Comparison of ENCODE assay signal across 1 cellular context in the genomic region with DNA sequence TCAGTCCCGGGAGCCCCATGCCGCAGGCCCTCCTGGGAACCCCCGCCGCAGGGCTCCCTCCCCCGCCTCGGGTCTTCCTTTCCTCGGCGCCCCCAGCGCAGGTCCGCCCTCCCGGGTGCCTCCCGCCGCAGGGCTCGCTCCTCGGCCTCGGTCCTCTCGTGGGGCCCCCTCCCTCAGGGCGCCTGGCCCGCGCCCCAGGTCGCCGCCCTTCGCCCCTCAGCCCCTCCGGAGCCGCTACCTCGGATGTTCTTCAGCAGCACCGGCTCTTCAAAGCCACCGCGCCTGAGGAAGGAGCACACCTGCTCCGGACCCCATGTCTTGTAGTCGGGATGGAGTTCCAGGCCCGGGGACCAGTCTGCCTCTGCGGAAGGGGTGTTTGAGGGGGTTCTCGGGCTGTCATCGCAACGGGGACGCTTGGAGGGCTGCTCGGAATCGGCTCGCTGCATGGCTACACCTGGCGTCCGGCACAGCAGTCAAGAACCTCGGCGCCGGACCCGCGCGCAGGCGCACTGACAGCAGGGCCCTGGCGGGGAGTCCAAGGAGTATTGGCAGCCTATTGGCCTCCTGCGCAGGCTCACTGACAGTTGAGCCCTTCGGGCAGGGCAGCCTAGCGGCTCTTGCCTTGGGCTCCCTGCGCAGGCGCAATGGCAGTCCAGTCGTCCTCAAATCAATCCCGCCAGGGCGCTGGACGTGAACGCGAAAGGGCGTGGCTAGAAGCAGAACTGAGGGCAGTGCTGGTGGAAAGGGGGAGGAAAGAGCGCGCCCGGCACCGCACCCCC.
A peak's percentile ranks its signal among the peaks of the same experiment; 100 is the strongest.
TF ChIP-seq lines count a peak whose summit lies in the region.

A gene (minus strand): TSS at position 511 of the 779 bp plus-strand sequence. CDS start 65 bp downstream, at position 446.

TF ChIP-seq in K562, 482 proteins besides CTCF, POLR2A, EP300 and RAD21 (continued from another document and continues in another):
- no peak for TF ChIP-seq FOXJ3 (CRISPR knock-in tag; IDR thresholded peaks at IDR 0.05)
- no peak for TF ChIP-seq MYC (IDR thresholded peaks at IDR 0.05; ENCODE audit: low read depth, low read length)
- no peak for TF ChIP-seq MYC (CRISPR knock-in tag; IDR thresholded peaks at IDR 0.05; ENCODE audit: borderline replicate concordance, low read depth)
- TF ChIP-seq HMGN3 (IDR thresholded peaks at IDR 0.05; ENCODE audit: borderline replicate concordance, extremely low read depth, insufficient read length, low read depth, low read length), result peak; percentile 68
- TF ChIP-seq, protein P1, sequence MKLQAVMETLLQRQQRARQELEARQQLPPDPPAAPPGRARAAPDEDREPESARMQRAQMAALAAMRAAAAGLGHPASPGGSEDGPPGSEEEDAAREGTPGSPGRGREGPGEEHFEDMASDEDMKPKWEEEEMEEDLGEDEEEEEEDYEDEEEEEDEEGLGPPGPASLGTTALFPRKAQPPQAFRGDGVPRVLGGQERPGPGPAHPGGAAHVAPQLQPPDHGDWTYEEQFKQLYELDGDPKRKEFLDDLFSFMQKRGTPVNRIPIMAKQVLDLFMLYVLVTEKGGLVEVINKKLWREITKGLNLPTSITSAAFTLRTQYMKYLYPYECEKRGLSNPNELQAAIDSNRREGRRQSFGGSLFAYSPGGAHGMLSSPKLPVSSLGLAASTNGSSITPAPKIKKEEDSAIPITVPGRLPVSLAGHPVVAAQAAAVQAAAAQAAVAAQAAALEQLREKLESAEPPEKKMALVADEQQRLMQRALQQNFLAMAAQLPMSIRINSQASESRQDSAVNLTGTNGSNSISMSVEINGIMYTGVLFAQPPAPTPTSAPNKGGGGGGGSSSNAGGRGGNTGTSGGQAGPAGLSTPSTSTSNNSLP (IDR thresholded peaks at IDR 0.05; ENCODE audit: borderline replicate concordance, low read depth, low read length), result no peak
- no peak for TF ChIP-seq ZC3H8 (IDR thresholded peaks at IDR 0.05)
- TF ChIP-seq SIRT6 (IDR thresholded peaks at IDR 0.05; ENCODE audit: low read depth, low read length), result no peak
- TF ChIP-seq DDX20 (tag; IDR thresholded peaks at IDR 0.05; ENCODE audit: low read depth), result no peak
- no peak for TF ChIP-seq ZNF282 (CRISPR knock-in tag; IDR thresholded peaks at IDR 0.05)
- no peak for TF ChIP-seq PYGO2 (tag; IDR thresholded peaks at IDR 0.05)
- TF ChIP-seq XRCC3 (IDR thresholded peaks at IDR 0.05), result no peak
- no peak for TF ChIP-seq MTA1 (IDR thresholded peaks at IDR 0.05; ENCODE audit: borderline replicate concordance)
- peak; percentile 85 for TF ChIP-seq RBFOX2 (IDR thresholded peaks at IDR 0.05; ENCODE audit: low read depth, low read length)
- peak in 1 of 2 experiments; percentile 57; a peak in 1 of 4 replicates for TF ChIP-seq SRF (CRISPR knock-in tag; IDR thresholded peaks at IDR 0.05)
- TF ChIP-seq ZKSCAN1 (IDR thresholded peaks at IDR 0.05; ENCODE audit: low read depth, low read length), result peak; percentile 69; the same call in 1 of the 2 replicates
- TF ChIP-seq HDAC1 (IDR thresholded peaks at IDR 0.05), result peak in 1 of 2 experiments; percentile 61; a peak in 2 of 4 replicates
- TF ChIP-seq ZNF133 (CRISPR knock-in tag; IDR thresholded peaks at IDR 0.05), result no peak
- peak; percentile 76 for TF ChIP-seq ZEB2 (IDR thresholded peaks at IDR 0.05)
- peak; percentile 97 for TF ChIP-seq POLR2B (IDR thresholded peaks at IDR 0.05; ENCODE audit: low read depth, partially characterized antibody)
- TF ChIP-seq HOXB6 (CRISPR knock-in tag; IDR thresholded peaks at IDR 0.05; ENCODE audit: borderline replicate concordance), result no peak
- TF ChIP-seq KDM1A (IDR thresholded peaks at IDR 0.05), result no peak
- TF ChIP-seq, protein P2, sequence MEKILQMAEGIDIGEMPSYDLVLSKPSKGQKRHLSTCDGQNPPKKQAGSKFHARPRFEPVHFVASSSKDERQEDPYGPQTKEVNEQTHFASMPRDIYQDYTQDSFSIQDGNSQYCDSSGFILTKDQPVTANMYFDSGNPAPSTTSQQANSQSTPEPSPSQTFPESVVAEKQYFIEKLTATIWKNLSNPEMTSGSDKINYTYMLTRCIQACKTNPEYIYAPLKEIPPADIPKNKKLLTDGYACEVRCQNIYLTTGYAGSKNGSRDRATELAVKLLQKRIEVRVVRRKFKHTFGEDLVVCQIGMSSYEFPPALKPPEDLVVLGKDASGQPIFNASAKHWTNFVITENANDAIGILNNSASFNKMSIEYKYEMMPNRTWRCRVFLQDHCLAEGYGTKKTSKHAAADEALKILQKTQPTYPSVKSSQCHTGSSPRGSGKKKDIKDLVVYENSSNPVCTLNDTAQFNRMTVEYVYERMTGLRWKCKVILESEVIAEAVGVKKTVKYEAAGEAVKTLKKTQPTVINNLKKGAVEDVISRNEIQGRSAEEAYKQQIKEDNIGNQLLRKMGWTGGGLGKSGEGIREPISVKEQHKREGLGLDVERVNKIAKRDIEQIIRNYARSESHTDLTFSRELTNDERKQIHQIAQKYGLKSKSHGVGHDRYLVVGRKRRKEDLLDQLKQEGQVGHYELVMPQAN (IDR thresholded peaks at IDR 0.05; ENCODE audit: borderline replicate concordance), result no peak
- peak; percentile 61 for TF ChIP-seq PCBP1 (IDR thresholded peaks at IDR 0.05; ENCODE audit: low read depth, low read length, poor library complexity, severe bottlenecking)
- TF ChIP-seq EGR1 (conservative IDR thresholded peaks at IDR 0.05), result 0 out of 2 replicates have a peak, but pooled peaks have one; percentile 16
- TF ChIP-seq, protein P3, sequence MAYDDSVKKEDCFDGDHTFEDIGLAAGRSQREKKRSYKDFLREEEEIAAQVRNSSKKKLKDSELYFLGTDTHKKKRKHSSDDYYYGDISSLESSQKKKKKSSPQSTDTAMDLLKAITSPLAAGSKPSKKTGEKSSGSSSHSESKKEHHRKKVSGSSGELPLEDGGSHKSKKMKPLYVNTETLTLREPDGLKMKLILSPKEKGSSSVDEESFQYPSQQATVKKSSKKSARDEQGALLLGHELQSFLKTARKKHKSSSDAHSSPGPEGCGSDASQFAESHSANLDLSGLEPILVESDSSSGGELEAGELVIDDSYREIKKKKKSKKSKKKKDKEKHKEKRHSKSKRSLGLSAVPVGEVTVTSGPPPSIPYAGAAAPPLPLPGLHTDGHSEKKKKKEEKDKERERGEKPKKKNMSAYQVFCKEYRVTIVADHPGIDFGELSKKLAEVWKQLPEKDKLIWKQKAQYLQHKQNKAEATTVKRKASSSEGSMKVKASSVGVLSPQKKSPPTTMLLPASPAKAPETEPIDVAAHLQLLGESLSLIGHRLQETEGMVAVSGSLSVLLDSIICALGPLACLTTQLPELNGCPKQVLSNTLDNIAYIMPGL (CRISPR knock-in tag; IDR thresholded peaks at IDR 0.05), result no peak
- TF ChIP-seq, protein P4, sequence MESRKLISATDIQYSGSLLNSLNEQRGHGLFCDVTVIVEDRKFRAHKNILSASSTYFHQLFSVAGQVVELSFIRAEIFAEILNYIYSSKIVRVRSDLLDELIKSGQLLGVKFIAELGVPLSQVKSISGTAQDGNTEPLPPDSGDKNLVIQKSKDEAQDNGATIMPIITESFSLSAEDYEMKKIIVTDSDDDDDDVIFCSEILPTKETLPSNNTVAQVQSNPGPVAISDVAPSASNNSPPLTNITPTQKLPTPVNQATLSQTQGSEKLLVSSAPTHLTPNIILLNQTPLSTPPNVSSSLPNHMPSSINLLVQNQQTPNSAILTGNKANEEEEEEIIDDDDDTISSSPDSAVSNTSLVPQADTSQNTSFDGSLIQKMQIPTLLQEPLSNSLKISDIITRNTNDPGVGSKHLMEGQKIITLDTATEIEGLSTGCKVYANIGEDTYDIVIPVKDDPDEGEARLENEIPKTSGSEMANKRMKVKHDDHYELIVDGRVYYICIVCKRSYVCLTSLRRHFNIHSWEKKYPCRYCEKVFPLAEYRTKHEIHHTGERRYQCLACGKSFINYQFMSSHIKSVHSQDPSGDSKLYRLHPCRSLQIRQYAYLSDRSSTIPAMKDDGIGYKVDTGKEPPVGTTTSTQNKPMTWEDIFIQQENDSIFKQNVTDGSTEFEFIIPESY (CRISPR knock-in tag; IDR thresholded peaks at IDR 0.05), result 0 out of 2 replicates have a peak, but pooled peaks have one; percentile 12
- TF ChIP-seq, protein P5, sequence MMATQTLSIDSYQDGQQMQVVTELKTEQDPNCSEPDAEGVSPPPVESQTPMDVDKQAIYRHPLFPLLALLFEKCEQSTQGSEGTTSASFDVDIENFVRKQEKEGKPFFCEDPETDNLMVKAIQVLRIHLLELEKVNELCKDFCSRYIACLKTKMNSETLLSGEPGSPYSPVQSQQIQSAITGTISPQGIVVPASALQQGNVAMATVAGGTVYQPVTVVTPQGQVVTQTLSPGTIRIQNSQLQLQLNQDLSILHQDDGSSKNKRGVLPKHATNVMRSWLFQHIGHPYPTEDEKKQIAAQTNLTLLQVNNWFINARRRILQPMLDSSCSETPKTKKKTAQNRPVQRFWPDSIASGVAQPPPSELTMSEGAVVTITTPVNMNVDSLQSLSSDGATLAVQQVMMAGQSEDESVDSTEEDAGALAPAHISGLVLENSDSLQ (IDR thresholded peaks at IDR 0.05), result peak; percentile 82
- TF ChIP-seq, protein P6, sequence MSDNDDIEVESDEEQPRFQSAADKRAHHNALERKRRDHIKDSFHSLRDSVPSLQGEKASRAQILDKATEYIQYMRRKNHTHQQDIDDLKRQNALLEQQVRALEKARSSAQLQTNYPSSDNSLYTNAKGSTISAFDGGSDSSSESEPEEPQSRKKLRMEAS (CRISPR knock-in tag; IDR thresholded peaks at IDR 0.05), result peak; percentile 41
- TF ChIP-seq XRCC5 (IDR thresholded peaks at IDR 0.05; ENCODE audit: low read depth, low read length), result no peak
- peak; percentile 68 for TF ChIP-seq RBBP5 (IDR thresholded peaks at IDR 0.05; ENCODE audit: borderline replicate concordance, insufficient read depth, low read length, poor library complexity, severe bottlenecking)
- TF ChIP-seq KLF6 (CRISPR knock-in tag; IDR thresholded peaks at IDR 0.05; ENCODE audit: borderline replicate concordance), result no peak
- TF ChIP-seq HSF4 (CRISPR knock-in tag; IDR thresholded peaks at IDR 0.05; ENCODE audit: borderline replicate concordance), result no peak
- no peak for TF ChIP-seq MED1 (CRISPR knock-in tag; IDR thresholded peaks at IDR 0.05; ENCODE audit: borderline replicate concordance)
- TF ChIP-seq IRF2 (CRISPR knock-in tag; IDR thresholded peaks at IDR 0.05), result no peak
- TF ChIP-seq, protein P7, sequence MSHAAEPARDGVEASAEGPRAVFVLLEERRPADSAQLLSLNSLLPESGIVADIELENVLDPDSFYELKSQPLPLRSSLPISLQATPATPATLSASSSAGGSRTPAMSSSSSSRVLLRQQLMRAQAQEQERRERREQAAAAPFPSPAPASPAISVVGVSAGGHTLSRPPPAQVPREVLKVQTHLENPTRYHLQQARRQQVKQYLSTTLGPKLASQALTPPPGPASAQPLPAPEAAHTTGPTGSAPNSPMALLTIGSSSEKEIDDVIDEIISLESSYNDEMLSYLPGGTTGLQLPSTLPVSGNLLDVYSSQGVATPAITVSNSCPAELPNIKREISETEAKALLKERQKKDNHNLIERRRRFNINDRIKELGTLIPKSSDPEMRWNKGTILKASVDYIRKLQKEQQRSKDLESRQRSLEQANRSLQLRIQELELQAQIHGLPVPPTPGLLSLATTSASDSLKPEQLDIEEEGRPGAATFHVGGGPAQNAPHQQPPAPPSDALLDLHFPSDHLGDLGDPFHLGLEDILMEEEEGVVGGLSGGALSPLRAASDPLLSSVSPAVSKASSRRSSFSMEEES (CRISPR knock-in tag; IDR thresholded peaks at IDR 0.05), result no peak
- no peak for TF ChIP-seq COPS2 (conservative IDR thresholded peaks at IDR 0.05)
- TF ChIP-seq ESRRB (CRISPR knock-in tag; IDR thresholded peaks at IDR 0.05; ENCODE audit: borderline replicate concordance), result no peak
- TF ChIP-seq, protein P8, sequence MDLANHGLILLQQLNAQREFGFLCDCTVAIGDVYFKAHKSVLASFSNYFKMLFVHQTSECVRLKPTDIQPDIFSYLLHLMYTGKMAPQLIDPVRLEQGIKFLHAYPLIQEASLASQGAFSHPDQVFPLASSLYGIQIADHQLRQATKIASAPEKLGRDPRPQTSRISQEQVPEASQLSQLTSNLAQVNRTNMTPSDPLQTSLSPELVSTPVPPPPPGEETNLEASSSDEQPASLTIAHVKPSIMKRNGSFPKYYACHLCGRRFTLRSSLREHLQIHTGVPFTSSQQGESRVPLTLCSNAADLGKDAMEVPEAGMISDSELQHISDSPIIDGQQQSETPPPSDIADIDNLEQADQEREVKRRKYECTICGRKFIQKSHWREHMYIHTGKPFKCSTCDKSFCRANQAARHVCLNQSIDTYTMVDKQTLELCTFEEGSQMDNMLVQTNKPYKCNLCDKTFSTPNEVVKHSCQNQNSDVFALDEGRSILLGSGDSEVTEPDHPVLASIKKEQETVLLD (IDR thresholded peaks at IDR 0.05), result peak; percentile 100
- TF ChIP-seq PML (IDR thresholded peaks at IDR 0.05; ENCODE audit: low read length), result no peak; the same call in 1 of the 2 replicates
- TF ChIP-seq ZNF586 (CRISPR knock-in tag; conservative IDR thresholded peaks at IDR 0.05), result no peak
- TF ChIP-seq, protein P9, sequence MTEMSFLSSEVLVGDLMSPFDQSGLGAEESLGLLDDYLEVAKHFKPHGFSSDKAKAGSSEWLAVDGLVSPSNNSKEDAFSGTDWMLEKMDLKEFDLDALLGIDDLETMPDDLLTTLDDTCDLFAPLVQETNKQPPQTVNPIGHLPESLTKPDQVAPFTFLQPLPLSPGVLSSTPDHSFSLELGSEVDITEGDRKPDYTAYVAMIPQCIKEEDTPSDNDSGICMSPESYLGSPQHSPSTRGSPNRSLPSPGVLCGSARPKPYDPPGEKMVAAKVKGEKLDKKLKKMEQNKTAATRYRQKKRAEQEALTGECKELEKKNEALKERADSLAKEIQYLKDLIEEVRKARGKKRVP (CRISPR knock-in tag; IDR thresholded peaks at IDR 0.05), result no peak
- no peak for TF ChIP-seq ETS2 (tag; IDR thresholded peaks at IDR 0.05; ENCODE audit: borderline replicate concordance, poor library complexity, severe bottlenecking)
- TF ChIP-seq HNRNPL (IDR thresholded peaks at IDR 0.05; ENCODE audit: low read depth, low read length), result no peak
- no peak for TF ChIP-seq CEBPG (CRISPR knock-in tag; IDR thresholded peaks at IDR 0.05)
- no peak for TF ChIP-seq CEBPG (tag; conservative IDR thresholded peaks at IDR 0.05 in 1 of 2, IDR thresholded peaks at IDR 0.05 in 1 of 2)
- TF ChIP-seq BRD9 (IDR thresholded peaks at IDR 0.05; ENCODE audit: low read depth, partially characterized antibody), result no peak
- no peak for TF ChIP-seq STAG1 (CRISPR knock-in tag; IDR thresholded peaks at IDR 0.05; ENCODE audit: borderline replicate concordance)
- no peak for TF ChIP-seq FOSL1 (tag; conservative IDR thresholded peaks at IDR 0.05)
- no peak for TF ChIP-seq TAF7 (tag; IDR thresholded peaks at IDR 0.05)
- TF ChIP-seq HCFC1 (IDR thresholded peaks at IDR 0.05; ENCODE audit: low read depth, low read length), result peak; percentile 21; the same call in 1 of the 2 replicates
- TF ChIP-seq TEAD2 (tag; IDR thresholded peaks at IDR 0.05), result no peak
- no peak for TF ChIP-seq TAF15 (IDR thresholded peaks at IDR 0.05; ENCODE audit: low read depth, low read length)
- TF ChIP-seq, protein P10, sequence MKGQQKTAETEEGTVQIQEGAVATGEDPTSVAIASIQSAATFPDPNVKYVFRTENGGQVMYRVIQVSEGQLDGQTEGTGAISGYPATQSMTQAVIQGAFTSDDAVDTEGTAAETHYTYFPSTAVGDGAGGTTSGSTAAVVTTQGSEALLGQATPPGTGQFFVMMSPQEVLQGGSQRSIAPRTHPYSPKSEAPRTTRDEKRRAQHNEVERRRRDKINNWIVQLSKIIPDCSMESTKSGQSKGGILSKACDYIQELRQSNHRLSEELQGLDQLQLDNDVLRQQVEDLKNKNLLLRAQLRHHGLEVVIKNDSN (CRISPR knock-in tag; IDR thresholded peaks at IDR 0.05), result no peak
- TF ChIP-seq NEUROD1 (IDR thresholded peaks at IDR 0.05; ENCODE audit: borderline replicate concordance, low read depth, low read length, partially characterized antibody), result peak; percentile 27
- TF ChIP-seq STAT5B (CRISPR knock-in tag; IDR thresholded peaks at IDR 0.05), result no peak
